ENCODE assay signal across 8 cellular contexts in genomic region chr12:68686262-68686594, GRCh38. TPM values are rescaled to one million over a fixed set of nuclear protein-coding genes. Genes with fewer than 3 reads are reported as not detected.
DNase-seq lines count a peak whose midpoint lies in the region; ATAC-seq, FAIRE-seq and TF ChIP-seq lines count a peak whose summit lies in the region.

No MANE protein-coding gene starts in this region.

- ATAC-seq in gastroesophageal sphincter, result no peak
- no peak for ATAC-seq in HG03469 (IDR thresholded peaks at IDR 0.05; ENCODE audit: unreplicated experiment)

- H3K79me2 ChIP-seq in GM23248 (ENCODE audit: insufficient read depth), result peaks cover 32% of the 10 kb centered on the region

- H2AFZ ChIP-seq in GM23248, result peak overlapping the region; percentile 93

- H3K9me3 ChIP-seq in GM23248 (ENCODE audit: low read depth), result no peaks in the 10 kb centered on the region
- H3K9me3 ChIP-seq in gastroesophageal sphincter, result no peaks in the 10 kb centered on the region
- no peaks in the 10 kb centered on the region for H3K9me3 ChIP-seq in small intestine (ENCODE audit: control insufficient read depth, low read depth)

- no peak for DNase-seq in GM23248
- DNase-seq in SW480 (ENCODE audit: low spot score), result peak; percentile 3
- DNase-seq in small intestine, result no peak
- DNase-seq in stimulated activated CD4-positive, alpha-beta T cell treated with anti-CD3 and anti-CD28 coated beads, Interleukin-4, amount 100 ng/mL, for 4 hours, result no peak
- DNase-seq in GF-D8 (lab: John Stamatoyannopoulos, UW), result no peak
- DNase-seq in GM20000 (ENCODE audit: low spot score), result no peak

- H3K27me3 ChIP-seq in GM23248 (replicated peaks; ENCODE audit: insufficient read depth) (no peaks in the 10 kb centered on the region), gastroesophageal sphincter (no peaks in the 10 kb centered on the region), small intestine (ENCODE audit: control insufficient read depth in 2 of 2, insufficient read depth in 2 of 2, low read length in 2 of 2) (no peaks in the 10 kb centered on the region)

- WGBS in GM23248 (ENCODE audit: low coverage in 1 of 2, low lambda C conversion rate in 2 of 2, missing lambda C conversion rate in 2 of 2), 2 experiments, result 30 to 34% methylated on average over 3 of the region's 3 CpGs
- WGBS in gastroesophageal sphincter (ENCODE audit: low coverage in 1 of 2), 2 donors, result 54 to 68% methylated on average over 3 of the region's 3 CpGs
- 6 to 30% (median 17%) methylated on average over 3 of the region's 3 CpGs for WGBS in small intestine, 3 donors

- H4K20me1 ChIP-seq in GM23248 (ENCODE audit: insufficient read depth), result no peaks in the 10 kb centered on the region

- in situ Hi-C loops in GM23248 (cut with MboI), result no loop called here

- no peak for FAIRE-seq in small intestine (lab: Jason Lieb, UNC)

- H3F3A ChIP-seq in GM23248 (ENCODE audit: insufficient read depth), result peaks cover 9% of the 10 kb centered on the region; the same call in 1 of the 2 replicates

- peaks cover 11% of the 10 kb centered on the region; the same call in 1 of the 2 replicates for H3K36me3 ChIP-seq in GM23248 (ENCODE audit: low read depth)
- H3K36me3 ChIP-seq in gastroesophageal sphincter, result peaks cover 0 to 13% of the 10 kb centered on the region in 2 donors
- peaks cover 0 to 5% of the 10 kb centered on the region in 2 donors for H3K36me3 ChIP-seq in small intestine (ENCODE audit: control insufficient read depth in 2 of 2, insufficient read depth in 2 of 2, low read length in 2 of 2)

- H3K4me2 ChIP-seq in GM23248 (ENCODE audit: unreplicated experiment), result peak overlapping the region; percentile 95

- H3K4me3 ChIP-seq in GM23248, result peak overlapping the region; percentile 90
- peak overlapping the region; percentile 89 to 96 for H3K4me3 ChIP-seq in gastroesophageal sphincter
- H3K4me3 ChIP-seq in small intestine (ENCODE audit: low read depth in 1 of 2, low read length in 2 of 2), result peak overlapping the region; percentile 59 to 60

- H3K9me2 ChIP-seq in GM23248 (ENCODE audit: insufficient read depth), result no peaks in the 10 kb centered on the region

- H3K9ac ChIP-seq in GM23248, result peak overlapping the region; percentile 83

- peaks cover 11% of the 10 kb centered on the region; the same call in 1 of the 2 replicates for H3K4me1 ChIP-seq in GM23248 (ENCODE audit: insufficient read depth)
- peaks cover 0 to 18% (median 6%) of the 10 kb centered on the region in 3 donors for H3K4me1 ChIP-seq in gastroesophageal sphincter
- peaks cover 2 to 5% of the 10 kb centered on the region in 2 donors for H3K4me1 ChIP-seq in small intestine (ENCODE audit: control insufficient read depth in 2 of 2, insufficient read depth in 1 of 2, low read depth in 1 of 2, low read length in 1 of 2)

- H3K27ac ChIP-seq in GM23248, result peak overlapping the region; percentile 76
- peak overlapping the region; percentile 73 to 88 (median 84) for H3K27ac ChIP-seq in gastroesophageal sphincter
- H3K27ac ChIP-seq in small intestine (ENCODE audit: low read depth in 1 of 2, low read length in 1 of 2), result peak overlapping the region; percentile 92 to 96

- no peak for TF ChIP-seq EP300 in gastroesophageal sphincter (IDR thresholded peaks at IDR 0.05)

- TF ChIP-seq POLR2A in gastroesophageal sphincter (IDR thresholded peaks at IDR 0.05), result no peak

- TF ChIP-seq CTCF in gastroesophageal sphincter (IDR thresholded peaks at IDR 0.05) (no peak), GM20000 (IDR thresholded peaks at IDR 0.05; ENCODE audit: extremely low read depth, missing control alignments) (no peak)

RNA-seq across cellular contexts. Expression of gene NUP107, which starts 0.6 kb away (rescaled TPM):
- total RNA-seq in GM23248 (2014; rRNA removed; shearing (Covaris generic)), result 29.4 and 41.2 TPM in 2 replicates
- 35.6 and 40.1 TPM in 2 replicates for polyA plus RNA-seq in GM23248 (2016; fragmentation: Nextera tagmentation; extraction: Ambion mirVana)
- total RNA-seq in gastroesophageal sphincter, result 10 to 100 TPM; 28.4 to 46.7 (median 29.5) TPM
- 10 to 100 TPM in 1 of 3 donors, 1 to 10 TPM in 2; 5.1 to 19.0 (median 7.0) TPM for polyA plus RNA-seq in small intestine

RNA-seq across cellular contexts. Expression of gene SLC35E3, which starts 59.7 kb away (rescaled TPM):
- 1.9 and 4.9 TPM in 2 replicates for total RNA-seq in GM23248 (2014; rRNA removed; shearing (Covaris generic))
- polyA plus RNA-seq in GM23248 (2016; fragmentation: Nextera tagmentation; extraction: Ambion mirVana) (15.6 and 16.2 TPM in 2 replicates), small intestine (1 to 10 TPM in 1 of 3 donors, under 1 TPM in 2; 0.27 to 2.9 (median 0.45) TPM)
- 10 to 100 TPM in 1 of 4 donors, 1 to 10 TPM in 3; 1.3 to 15.1 (median 4.9) TPM for total RNA-seq in gastroesophageal sphincter
